ENCODE assay signal across 8 cellular contexts in genomic region chr17:41930009-41930832, GRCh38. TPM values are rescaled to one million over a fixed set of nuclear protein-coding genes. Genes with fewer than 3 reads are reported as not detected.
DNase-seq lines count a peak whose midpoint lies in the region; TF ChIP-seq lines count a peak whose summit lies in the region.

Gene ODAD4, plus strand, starts transcription at chr17:41930617. Its CDS starts 107 bp downstream, at chr17:41930724.

- in situ Hi-C loops in G401 (cut with HindIII; ENCODE audit: low sequenced_read_pairs), result no loop called here

- H4K91ac ChIP-seq in H9 (ENCODE audit: insufficient read length, low read depth, low read length), result no peak within 1 kb of the TSS

- no peaks in the 10 kb centered on the region for H4K20me1 ChIP-seq in H9 (ENCODE audit: control insufficient read depth, insufficient read depth, insufficient read length)

- H3K18ac ChIP-seq in H9 (ENCODE audit: insufficient read length, low read depth, low read length), result peak within 1 kb of the TSS; percentile 87

- peak within 1 kb of the TSS; percentile 86 for H3K4me2 ChIP-seq in H9 (ENCODE audit: insufficient read depth, insufficient read length, low read length)

- H3K4me3 ChIP-seq in MG63 (peak within 1 kb of the TSS; percentile 47), foreskin fibroblast (ENCODE audit: low read depth in 1 of 2, low read length in 2 of 2) (peak within 1 kb of the TSS; percentile 59 to 80), stomach (peak within 1 kb of the TSS; percentile 47 to 63 (median 52))

- no peak within 1 kb of the TSS for H2BK5ac ChIP-seq in H9 (ENCODE audit: insufficient read length, low read length)

- no CpG with 5 or more reads among the region's 43 CpGs for WGBS in H9 (ENCODE audit: extremely low coverage, insufficient read length, low lambda C conversion rate)
- whole genome bisulfite sequencing in stomach, 5 donors, result 1 to 2% (median 1%) methylated on average over 36 to 43 of the region's 43 CpGs

- H3K27me3 Mint-ChIP-seq in H9 (ENCODE audit: low read depth) (no peaks in the 10 kb centered on the region), neural crest cell (ENCODE audit: low read depth) (no peaks in the 10 kb centered on the region)

- no peak within 1 kb of the TSS for H3K23ac ChIP-seq in H9 (ENCODE audit: insufficient read length, low read depth, low read length)

- TF ChIP-seq CTCF in H9 (conservative IDR thresholded peaks at IDR 0.05) (peak; percentile 53; the same call in 2 of the 3 replicates), foreskin fibroblast (IDR thresholded peaks at IDR 0.05; ENCODE audit: low read depth, low read length) (peak; percentile 38), neural crest cell (conservative IDR thresholded peaks at IDR 0.05) (peak; percentile 62), stomach (IDR thresholded peaks at IDR 0.05) (peak in 6 of 7 experiments; percentile 16 to 74 (median 44))

- H3K4me3 Mint-ChIP-seq in H9 (peak within 1 kb of the TSS; percentile 76 to 93), neural crest cell (peak within 1 kb of the TSS; percentile 91)

- H3K9me3 Mint-ChIP-seq in H9, result no peaks in the 10 kb centered on the region
- H3K9me3 Mint-ChIP-seq in neural crest cell, result no peaks in the 10 kb centered on the region

- H3K4me1 ChIP-seq in H9 (ENCODE audit: insufficient read depth, low read length) (no peaks in the 10 kb centered on the region), stomach (peaks cover 5 to 33% (median 14%) of the 10 kb centered on the region in 4 donors)

- H3K4ac ChIP-seq in H9 (ENCODE audit: low read depth, low read length), result no peak within 1 kb of the TSS

- no peaks in the 10 kb centered on the region for H3K36me3 ChIP-seq in MG63
- H3K36me3 ChIP-seq in stomach, result peaks cover 0 to 5% (median under 1%) of the 10 kb centered on the region in 4 donors

- H2AFZ ChIP-seq in H9 (ENCODE audit: low read length), result peak within 1 kb of the TSS; percentile 17

- no peak within 1 kb of the TSS for H2BK15ac ChIP-seq in H9 (ENCODE audit: low read depth, low read length)

- H3K4me1 Mint-ChIP-seq in H9 (peaks cover 13 to 18% of the 10 kb centered on the region in 2 experiments), neural crest cell (peaks cover 29% of the 10 kb centered on the region)

- peaks cover 6% of the 10 kb centered on the region for H3K23me2 ChIP-seq in H9 (ENCODE audit: insufficient read length, low read depth, low read length, poor library complexity, severe bottlenecking)

- H3K56ac ChIP-seq in H9 (ENCODE audit: insufficient read length, low read depth, low read length), result no peak within 1 kb of the TSS

- H3K79me1 ChIP-seq in H9 (ENCODE audit: insufficient read depth, low read depth, low read length, poor library complexity, severe bottlenecking), result no peaks in the 10 kb centered on the region

- H2BK120ac ChIP-seq in H9 (ENCODE audit: low read depth, low read length, poor library complexity, severe bottlenecking), result no peak within 1 kb of the TSS

- H2BK20ac ChIP-seq in H9 (ENCODE audit: low read depth, low read length, poor library complexity, severe bottlenecking), result no peak within 1 kb of the TSS

- H3K9me3 ChIP-seq in H9 (ENCODE audit: control insufficient read depth, low read depth, low read length) (no peaks in the 10 kb centered on the region), MG63 (no peaks in the 10 kb centered on the region), stomach (no peaks in the 10 kb centered on the region)

- intact Hi-C loops in stomach (cut with DNase I; ENCODE audit: low total_unique reads), result no loop called here

- DNase-seq in G401 (ENCODE audit: low spot score) (peak; percentile 97), H9 (peak; percentile 99), MG63 (peak; percentile 99), SHP77 (lab: John Stamatoyannopoulos, UW) (peak; percentile 92 to 93), activated gamma-delta T cell (lab: John Stamatoyannopoulos, UW) (peak; percentile 88), foreskin fibroblast (peak; percentile 97 to 99), neural crest cell (ENCODE audit: low read depth, low spot score) (peak; percentile 91), stomach (peak; percentile 98)

- no peak within 1 kb of the TSS for H3K27ac ChIP-seq in H9 (ENCODE audit: insufficient read length, low read depth, low read length)
- H3K27ac ChIP-seq in stomach, result peak within 1 kb of the TSS; percentile 82 to 88 (median 86)

- H3K79me2 ChIP-seq in H9 (ENCODE audit: insufficient read depth, low read length), result peaks cover 2% of the 10 kb centered on the region; the same call in 1 of the 2 replicates

- no peak within 1 kb of the TSS for H4K5ac ChIP-seq in H9 (ENCODE audit: insufficient read length, low read depth, low read length)

- no peak within 1 kb of the TSS for H3T11ph ChIP-seq in H9 (ENCODE audit: low read length)

- peak within 1 kb of the TSS; percentile 79 for H3K9ac ChIP-seq in H9 (ENCODE audit: extremely low read depth, insufficient read length, low read length)

- TF ChIP-seq EP300 in stomach (IDR thresholded peaks at IDR 0.05), result peak; percentile 60

- H3K27ac Mint-ChIP-seq in H9, result peak within 1 kb of the TSS; percentile 89 to 100 (median 92)
- peak within 1 kb of the TSS; percentile 97 for H3K27ac Mint-ChIP-seq in neural crest cell (ENCODE audit: unreplicated experiment)

- H3K14ac ChIP-seq in H9 (ENCODE audit: insufficient read depth, low read length), result no peak within 1 kb of the TSS

- H3K27me3 ChIP-seq in H9 (ENCODE audit: insufficient read depth, low read length) (no peaks in the 10 kb centered on the region), MG63 (no peaks in the 10 kb centered on the region), stomach (no peaks in the 10 kb centered on the region)

- no peaks in the 10 kb centered on the region for H3K36me3 Mint-ChIP-seq in H9 (ENCODE audit: insufficient read depth in 1 of 3, low read depth in 3 of 3)
- H3K36me3 Mint-ChIP-seq in neural crest cell (ENCODE audit: low read depth), result no peaks in the 10 kb centered on the region

- H2AK5ac ChIP-seq in H9 (ENCODE audit: insufficient read length, low read length), result no peak within 1 kb of the TSS

- peak in 1 of 4 donors; percentile 36 for TF ChIP-seq POLR2A in stomach (IDR thresholded peaks at IDR 0.05)

- H2BK12ac ChIP-seq in H9 (ENCODE audit: insufficient read length, low read depth, low read length), result peak within 1 kb of the TSS; percentile 17

- H4K8ac ChIP-seq in H9 (replicated peaks; ENCODE audit: insufficient read length, low read depth, low read length), result no peak within 1 kb of the TSS

RNA-seq across cellular contexts. Expression of gene ODAD4, which starts in this region (rescaled TPM):
- total RNA-seq in G401 (2014; rRNA removed; shearing (Covaris generic)), result 1.7 TPM in 1 of 2 replicates, not detected in the other
- total RNA-seq in H9 (2021), result 1.3 and 2.1 TPM in 2 replicates
- not detected in 2 replicates for total RNA-seq in MG63 (2014; rRNA removed; shearing (Covaris generic); ENCODE audit: low replicate concordance)
- total RNA-seq in neural crest cell, result 4.2 and 4.8 TPM in 2 replicates
- total RNA-seq in stomach, result 1 to 10 TPM in 1 of 5 donors, not detected in 4; 1.3 TPM
- polyA plus RNA-seq in stomach, result 1 to 10 TPM in 1 of 3 donors, under 1 TPM in 2; 0.78 to 2.1 (median 0.81) TPM

Comparison
In these comparisons a context has a peak if more than half of its experiments do, and no peak if none do; other contexts are left out.
1. Peak in DNase-seq and H3K4me3 ChIP-seq in MG63; RNA of the gene not detected or under 1 TPM.